ENCODE assay signal across 8 cellular contexts in the genomic region with DNA sequence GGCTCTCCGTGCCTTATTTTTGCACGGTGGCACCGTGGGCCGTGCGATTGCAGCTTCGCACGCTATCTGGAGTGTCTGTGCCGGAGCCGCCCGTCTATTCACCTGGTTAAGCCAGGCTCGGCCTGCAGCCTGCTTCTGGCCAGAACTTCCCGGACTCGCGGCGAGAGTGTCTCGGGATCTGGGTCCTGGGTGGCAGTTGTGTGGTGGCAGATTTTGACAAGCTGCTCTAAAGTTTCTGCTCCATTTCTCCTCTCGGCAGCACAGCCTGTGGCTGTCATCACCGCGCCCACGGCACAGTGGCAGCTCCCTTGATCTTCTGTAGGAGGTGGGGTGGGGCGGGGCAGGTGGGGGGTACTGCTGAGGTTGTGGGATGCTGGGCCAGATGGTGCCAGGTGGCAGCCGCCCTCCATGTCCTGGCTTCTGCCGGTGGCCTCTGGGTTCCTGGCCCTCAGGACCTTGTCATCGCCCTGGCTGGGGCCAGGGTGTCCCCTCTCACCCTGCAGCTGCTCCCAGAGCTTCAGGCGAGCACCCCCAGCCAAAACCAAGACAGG.
DNase-seq lines count a peak whose midpoint lies in the region; ATAC-seq and TF ChIP-seq lines count a peak whose summit lies in the region.

No MANE protein-coding gene starts in this region.

- ATAC-seq in GM18873 (IDR thresholded peaks at IDR 0.05; ENCODE audit: low FRiP score, unreplicated experiment), result no peak

- DNase-seq in DMS53 treated with DMSO at 0.1 percent for 48 hours (lab: John Stamatoyannopoulos, UW; ENCODE audit: unreplicated experiment) (peak; percentile 66), NCI-H2171 treated with DMSO at 0.1 percent for 48 hours (lab: John Stamatoyannopoulos, UW) (peak; percentile 67), astrocyte of the spinal cord (ENCODE audit: low read depth, low spot score) (peak; percentile 10), left kidney (ENCODE audit: low read depth, low spot score) (peak; percentile 46), retina (no peak), GM19240 (ENCODE audit: insufficient read length, low spot score) (no peak)
- peak; percentile 12 to 34 for DNase-seq in stimulated activated CD8-positive, alpha-beta memory T cell treated with anti-CD3 and anti-CD28 coated beads, Interleukin-7, amount 100 ng/mL, for 4 hours (ENCODE audit: low read depth in 2 of 2)

- H3K4me3 ChIP-seq in astrocyte of the spinal cord (ENCODE audit: low read depth, low read length), result peak overlapping the region; percentile 43

- in situ Hi-C loops in astrocyte of the spinal cord (cut with HindIII; ENCODE audit: low sequenced_read_pairs), result no loop called here

- no peak for TF ChIP-seq CTCF in astrocyte of the spinal cord (IDR thresholded peaks at IDR 0.05; ENCODE audit: low read depth, low read length)

Comparison
In these comparisons a context has a peak if more than half of its experiments do, and no peak if none do; other contexts are left out.
1. DNase-seq: peak in DMS53 treated with DMSO at 0.1 percent for 48 hours (single experiment), NCI-H2171 treated with DMSO at 0.1 percent for 48 hours (single experiment), astrocyte of the spinal cord (single experiment), left kidney (single experiment) and stimulated activated CD8-positive, alpha-beta memory T cell treated with anti-CD3 and anti-CD28 coated beads, Interleukin-7, amount 100 ng/mL, for 4 hours (2 of 2); none in retina (single experiment) and GM19240 (single experiment).